In genomic region chr16:1929105-1929504, GRCh38 we compare ENCODE assay signal across 8 cellular contexts. TPM values are rescaled to one million over a fixed set of nuclear protein-coding genes. Genes with fewer than 3 reads are reported as not detected.
DNase-seq lines count a peak whose midpoint lies in the region; ATAC-seq lines count a peak whose summit lies in the region.

No MANE protein-coding gene starts in this region.

- DNase-seq in stimulated activated CD4-positive, alpha-beta T cell treated with anti-CD3 and anti-CD28 coated beads, Interleukin-15, amount 100 ng/mL, for 24 hours, result peak; percentile 42
- no peak for DNase-seq in stimulated activated CD4-positive, alpha-beta T cell treated with anti-CD3 and anti-CD28 coated beads, Interleukin-4, amount 100 ng/mL, for 1 hour
- DNase-seq in NCI-H1417 (lab: John Stamatoyannopoulos, UW) (peak; percentile 39 to 77 (median 65)), astrocyte of the hippocampus (ENCODE audit: low read depth, low spot score) (peak; percentile 40), left colon (peak in 1 of 2 donors; percentile 53), substantia nigra (lab: John Stamatoyannopoulos, UW) (peak in 3 of 49 donors; percentile 28 to 45 (median 31)), NCI-H2081 treated with DMSO at 0.1 percent for 48 hours (lab: John Stamatoyannopoulos, UW) (no peak)

- intact Hi-C loops in left colon (cut with DNase I, micrococcal nuclease), result no loop called here

- ATAC-seq in left colon, result peak; percentile 66
- no peak for ATAC-seq in GM21390 (IDR thresholded peaks at IDR 0.05; ENCODE audit: unreplicated experiment)

- peak overlapping the region; percentile 58 for H3K27ac ChIP-seq in substantia nigra (ENCODE audit: low read depth, low read length, poor library complexity, severe bottlenecking)

RNA-seq across cellular contexts. Expression of gene HS3ST6, which starts 10.9 kb away (rescaled TPM):
- total RNA-seq in left colon, result 10 to 100 TPM in 1 of 2 donors, under 1 TPM in 1; 0.31 to 11.8 TPM

RNA-seq across cellular contexts. Expression of gene MSRB1, which starts 13.9 kb away (rescaled TPM):
- 10 to 100 TPM; 46.0 to 46.6 TPM for total RNA-seq in left colon

RNA-seq across cellular contexts. Expression of gene RPL3L, which starts 25.4 kb away (rescaled TPM):
- not detected for total RNA-seq in left colon

RNA-seq across cellular contexts. Expression of gene NDUFB10, which starts 30.2 kb away (rescaled TPM):
- 100 to 1,000 TPM; 224 to 273 TPM for total RNA-seq in left colon

RNA-seq across cellular contexts. Expression of gene RPS2, which starts 35.5 kb away (rescaled TPM):
- total RNA-seq in left colon, result 1,000 to 10,000 TPM; 1,705 to 1,742 TPM

Comparison
In these comparisons a context has a peak if more than half of its experiments do, and no peak if none do; other contexts are left out.
1. DNase-seq: peak in stimulated activated CD4-positive, alpha-beta T cell treated with anti-CD3 and anti-CD28 coated beads, Interleukin-15, amount 100 ng/mL, for 24 hours (single experiment), NCI-H1417 (3 of 3) and astrocyte of the hippocampus (single experiment); none in stimulated activated CD4-positive, alpha-beta T cell treated with anti-CD3 and anti-CD28 coated beads, Interleukin-4, amount 100 ng/mL, for 1 hour (single experiment) and NCI-H2081 treated with DMSO at 0.1 percent for 48 hours (single experiment).